Comparison of ENCODE assay signal across 8 cellular contexts in genomic region chr2:135741395-135742306, GRCh38. TPM values are rescaled to one million over a fixed set of nuclear protein-coding genes. Genes with fewer than 3 reads are reported as not detected.
DNase-seq lines count a peak whose midpoint lies in the region; ATAC-seq and TF ChIP-seq lines count a peak whose summit lies in the region.

A gene with protein sequence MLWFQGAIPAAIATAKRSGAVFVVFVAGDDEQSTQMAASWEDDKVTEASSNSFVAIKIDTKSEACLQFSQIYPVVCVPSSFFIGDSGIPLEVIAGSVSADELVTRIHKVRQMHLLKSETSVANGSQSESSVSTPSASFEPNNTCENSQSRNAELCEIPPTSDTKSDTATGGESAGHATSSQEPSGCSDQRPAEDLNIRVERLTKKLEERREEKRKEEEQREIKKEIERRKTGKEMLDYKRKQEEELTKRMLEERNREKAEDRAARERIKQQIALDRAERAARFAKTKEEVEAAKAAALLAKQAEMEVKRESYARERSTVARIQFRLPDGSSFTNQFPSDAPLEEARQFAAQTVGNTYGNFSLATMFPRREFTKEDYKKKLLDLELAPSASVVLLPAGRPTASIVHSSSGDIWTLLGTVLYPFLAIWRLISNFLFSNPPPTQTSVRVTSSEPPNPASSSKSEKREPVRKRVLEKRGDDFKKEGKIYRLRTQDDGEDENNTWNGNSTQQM (plus strand): TSS chr2:135741855. CDS start chr2:135741930, 75 bp downstream.

- DNase-seq in AG08395 (ENCODE audit: low spot score) (peak; percentile 97), NCI-H226 (peak; percentile 99), activated B cell treated with CpG ODN at 0.5 μM for 24 hours (peak; percentile 81), inferior parietal cortex (ENCODE audit: extremely low spot score) (peak; percentile 98)
- DNase-seq in central memory CD4-positive, alpha-beta T cell = peak; percentile 89
- peak; percentile 89 to 92 for DNase-seq in stimulated activated CD4-positive, alpha-beta T cell treated with anti-CD3 and anti-CD28 coated beads, Interleukin-12 subunit alpha, Interleukin-12 subunit beta, amount 100 ng/mL, for 24 hours (ENCODE audit: low read depth in 2 of 2)

- CTCF ChIA-PET in activated B cell treated with CpG ODN at 0.5 μM for 24 hours (lab: Charles Lee) = no interaction called here

- no peak for TF ChIP-seq CTCF in activated B cell treated with CpG ODN at 0.5 μM for 24 hours (IDR thresholded peaks at IDR 0.05)

- ATAC-seq in GM18907 (IDR thresholded peaks at IDR 0.05; ENCODE audit: unreplicated experiment) = peak; percentile 91
- ATAC-seq in HG03175 (IDR thresholded peaks at IDR 0.05; ENCODE audit: unreplicated experiment) = peak; percentile 90
- peak; percentile 87 for ATAC-seq in activated B cell treated with CpG ODN at 0.5 μM for 24 hours (ENCODE audit: low read depth)

- no peaks in the 10 kb centered on the region for H3K27me3 Mint-ChIP-seq in activated B cell treated with CpG ODN at 0.5 μM for 24 hours

- intact Hi-C loops in activated B cell treated with CpG ODN at 0.5 μM for 24 hours (cut with micrococcal nuclease) = loop anchor here (1.0 to 10.0 kb wide), 7 partner anchors 135 to 823 kb away; partner anchors contain the start of genes CCNT2, DARS1, MCM6 and R3HDM1

- peak within 1 kb of the TSS; percentile 99 for H3K4me3 Mint-ChIP-seq in activated B cell treated with CpG ODN at 0.5 μM for 24 hours

- peak within 1 kb of the TSS; percentile 99 for H3K27ac Mint-ChIP-seq in activated B cell treated with CpG ODN at 0.5 μM for 24 hours

- H3K9me3 Mint-ChIP-seq in activated B cell treated with CpG ODN at 0.5 μM for 24 hours = peaks cover 1% of the 10 kb centered on the region

- H3K36me3 Mint-ChIP-seq in activated B cell treated with CpG ODN at 0.5 μM for 24 hours (ENCODE audit: low read depth) = peaks cover 21% of the 10 kb centered on the region

- POLR2A ChIA-PET in activated B cell treated with CpG ODN at 0.5 μM for 24 hours (lab: Charles Lee) = interaction anchor here (1.0 to 1.1 kb wide), 2 partner anchors 10 to 689 kb away, joined by 3 read pairs; partner anchors contain the start of gene RAB3GAP1

- peaks cover 40% of the 10 kb centered on the region for H3K4me1 Mint-ChIP-seq in activated B cell treated with CpG ODN at 0.5 μM for 24 hours

RNA-seq across cellular contexts. Expression of the gene that starts here (rescaled TPM):
- total RNA-seq in activated B cell treated with CpG ODN at 0.5 μM for 24 hours = 87.8 and 107 TPM in 2 replicates

Comparison
In these comparisons a context has a peak if more than half of its experiments do, and no peak if none do; other contexts are left out.
1. Peak in every context shown above with its lines: DNase-seq and ATAC-seq.